8 cellular contexts compared by ENCODE assay signal in genomic region chr1:153728305-153729066, GRCh38.
A peak's percentile ranks its signal among the peaks of the same experiment; 100 is the strongest.
DNase-seq lines count a peak whose midpoint lies in the region; ATAC-seq lines count a peak whose summit lies in the region.

No MANE protein-coding gene starts in this region.

- ATAC-seq in HG02885 (IDR thresholded peaks at IDR 0.05; ENCODE audit: poor library complexity, unreplicated experiment) (no peak), GM18861 (IDR thresholded peaks at IDR 0.05; ENCODE audit: unreplicated experiment) (no peak)

- H3K36me3 ChIP-seq in KOPT-K1 (ENCODE audit: insufficient read depth, low read length) = no peaks in the 10 kb centered on the region

- peak; percentile 76 for DNase-seq in DMS53 (lab: John Stamatoyannopoulos, UW)
- DNase-seq in T-helper 2 cell = peak in 4 of 5 experiments; percentile 6 to 29 (median 12)
- DNase-seq in caudate nucleus (lab: John Stamatoyannopoulos, UW) = peak in 53 of 61 donors; percentile 6 to 70 (median 32)
- DNase-seq in kidney tubule cell (ENCODE audit: low spot score) = peak; percentile 65
- peak; percentile 18 to 26 for DNase-seq in stimulated activated CD4-positive, alpha-beta T cell treated with anti-CD3 and anti-CD28 coated beads, Interleukin-1b, Interleukin-23, amount 100 ng/mL, for 4 hours (ENCODE audit: low read depth in 2 of 2)

- H3K27ac ChIP-seq in KOPT-K1 (ENCODE audit: low read depth, low read length, poor library complexity, severe bottlenecking) (peak overlapping the region; percentile 97), caudate nucleus (ENCODE audit: low read depth, low read length) (peak overlapping the region; percentile 97)

- no peaks in the 10 kb centered on the region for H3K9me3 ChIP-seq in KOPT-K1 (ENCODE audit: insufficient read depth, low read length, poor library complexity, severe bottlenecking)

Comparison
In these comparisons a context has a peak if more than half of its experiments do, and no peak if none do; other contexts are left out.
1. DNase-seq: peak in every context shown above with its lines; median percentile 76 in DMS53; 65 in kidney tubule cell; 32 in caudate nucleus; 22 in stimulated activated CD4-positive, alpha-beta T cell treated with anti-CD3 and anti-CD28 coated beads, Interleukin-1b, Interleukin-23, amount 100 ng/mL, for 4 hours; 12 in T-helper 2 cell.